In the genomic region with DNA sequence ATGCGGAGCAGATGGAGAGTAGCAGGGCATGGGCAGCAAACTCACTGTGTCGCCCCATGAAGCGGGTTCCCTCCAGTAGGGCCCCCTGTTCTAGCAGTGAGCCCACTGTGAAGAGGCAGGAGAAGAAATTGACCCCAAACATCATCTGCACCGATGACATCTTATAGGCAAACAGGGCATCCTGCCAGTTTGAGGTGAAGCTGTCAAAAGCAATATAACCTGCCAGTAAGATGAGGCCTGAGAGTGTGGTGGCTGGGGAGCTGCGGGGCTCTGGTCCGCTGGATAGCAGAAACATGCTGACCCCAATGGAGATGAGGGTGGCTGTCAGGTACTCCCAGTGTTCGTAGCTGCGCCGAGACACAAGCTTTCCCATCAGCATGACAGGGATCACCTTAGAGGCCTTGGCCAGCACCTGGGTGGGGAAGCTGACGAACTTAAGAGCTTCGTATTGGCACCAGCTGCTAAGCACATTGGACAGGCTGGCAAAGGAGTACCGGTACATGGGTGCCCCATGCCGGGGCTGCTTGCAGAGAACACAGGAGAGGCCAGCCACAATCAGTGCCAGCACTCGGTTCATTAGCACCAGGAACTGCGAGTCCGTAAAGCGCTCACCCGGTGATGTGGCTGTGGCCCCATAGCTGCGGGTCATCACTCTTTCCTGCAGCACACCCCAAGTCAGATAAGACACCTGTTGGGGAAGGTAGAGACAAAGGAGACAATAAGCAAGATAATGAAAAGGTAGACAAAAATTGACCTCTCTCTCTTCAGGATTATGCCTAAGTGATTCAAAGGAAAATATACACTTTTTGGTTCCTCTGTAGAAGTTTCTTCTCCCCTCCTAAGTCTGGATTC, we compare ENCODE assay signal across 1 cellular context.
TF ChIP-seq lines count a peak whose summit lies in the region.

No MANE protein-coding gene starts in this region.

TF ChIP-seq in K562, 482 proteins besides CTCF, POLR2A, EP300 and RAD21 (continued from another document):
- peak; percentile 71; the same call in 1 of the 2 replicates for TF ChIP-seq FOXK1 (CRISPR knock-in tag; IDR thresholded peaks at IDR 0.05; ENCODE audit: borderline replicate concordance)
- TF ChIP-seq, protein P1, sequence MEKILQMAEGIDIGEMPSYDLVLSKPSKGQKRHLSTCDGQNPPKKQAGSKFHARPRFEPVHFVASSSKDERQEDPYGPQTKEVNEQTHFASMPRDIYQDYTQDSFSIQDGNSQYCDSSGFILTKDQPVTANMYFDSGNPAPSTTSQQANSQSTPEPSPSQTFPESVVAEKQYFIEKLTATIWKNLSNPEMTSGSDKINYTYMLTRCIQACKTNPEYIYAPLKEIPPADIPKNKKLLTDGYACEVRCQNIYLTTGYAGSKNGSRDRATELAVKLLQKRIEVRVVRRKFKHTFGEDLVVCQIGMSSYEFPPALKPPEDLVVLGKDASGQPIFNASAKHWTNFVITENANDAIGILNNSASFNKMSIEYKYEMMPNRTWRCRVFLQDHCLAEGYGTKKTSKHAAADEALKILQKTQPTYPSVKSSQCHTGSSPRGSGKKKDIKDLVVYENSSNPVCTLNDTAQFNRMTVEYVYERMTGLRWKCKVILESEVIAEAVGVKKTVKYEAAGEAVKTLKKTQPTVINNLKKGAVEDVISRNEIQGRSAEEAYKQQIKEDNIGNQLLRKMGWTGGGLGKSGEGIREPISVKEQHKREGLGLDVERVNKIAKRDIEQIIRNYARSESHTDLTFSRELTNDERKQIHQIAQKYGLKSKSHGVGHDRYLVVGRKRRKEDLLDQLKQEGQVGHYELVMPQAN (IDR thresholded peaks at IDR 0.05; ENCODE audit: borderline replicate concordance), result 0 out of 2 replicates have a peak, but pooled peaks have one; percentile 23
- TF ChIP-seq PHTF2 (CRISPR knock-in tag; IDR thresholded peaks at IDR 0.05), result 0 out of 2 replicates have a peak, but pooled peaks have one; percentile 31
- no peak for TF ChIP-seq FOS (IDR thresholded peaks at IDR 0.05; ENCODE audit: extremely low read depth, insufficient read length)
- TF ChIP-seq, protein P2, sequence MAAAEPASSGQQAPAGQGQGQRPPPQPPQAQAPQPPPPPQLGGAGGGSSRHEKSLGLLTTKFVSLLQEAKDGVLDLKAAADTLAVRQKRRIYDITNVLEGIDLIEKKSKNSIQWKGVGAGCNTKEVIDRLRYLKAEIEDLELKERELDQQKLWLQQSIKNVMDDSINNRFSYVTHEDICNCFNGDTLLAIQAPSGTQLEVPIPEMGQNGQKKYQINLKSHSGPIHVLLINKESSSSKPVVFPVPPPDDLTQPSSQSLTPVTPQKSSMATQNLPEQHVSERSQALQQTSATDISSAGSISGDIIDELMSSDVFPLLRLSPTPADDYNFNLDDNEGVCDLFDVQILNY (CRISPR knock-in tag; IDR thresholded peaks at IDR 0.05), result no peak
- no peak for TF ChIP-seq KAT2B (IDR thresholded peaks at IDR 0.05; ENCODE audit: low read depth, low read length)
- TF ChIP-seq, protein P3, sequence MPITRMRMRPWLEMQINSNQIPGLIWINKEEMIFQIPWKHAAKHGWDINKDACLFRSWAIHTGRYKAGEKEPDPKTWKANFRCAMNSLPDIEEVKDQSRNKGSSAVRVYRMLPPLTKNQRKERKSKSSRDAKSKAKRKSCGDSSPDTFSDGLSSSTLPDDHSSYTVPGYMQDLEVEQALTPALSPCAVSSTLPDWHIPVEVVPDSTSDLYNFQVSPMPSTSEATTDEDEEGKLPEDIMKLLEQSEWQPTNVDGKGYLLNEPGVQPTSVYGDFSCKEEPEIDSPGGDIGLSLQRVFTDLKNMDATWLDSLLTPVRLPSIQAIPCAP (CRISPR knock-in tag; IDR thresholded peaks at IDR 0.05; ENCODE audit: borderline replicate concordance), result 0 out of 2 replicates have a peak, but pooled peaks have one; percentile 18
- no peak for TF ChIP-seq SMARCC2 (IDR thresholded peaks at IDR 0.05; ENCODE audit: low read depth)
- no peak for TF ChIP-seq NFRKB (IDR thresholded peaks at IDR 0.05; ENCODE audit: low read depth)
- peak; percentile 45 for TF ChIP-seq SP1 (CRISPR knock-in tag; IDR thresholded peaks at IDR 0.05)
